Comparison of ENCODE assay signal across 10 cellular contexts in genomic region chr11:40241524-40242037, GRCh38.
A peak's percentile ranks its signal among the peaks of the same experiment; 100 is the strongest.
DNase-seq lines count a peak whose midpoint lies in the region; ATAC-seq and FAIRE-seq lines count a peak whose summit lies in the region.
"Had no signal": no experiment of that assay in that cellular context is flagged by ENCODE, and none has a peak within 500 bp of the region (broad histone marks: within the 10 kb centered on the region; RNA-seq: fewer than 3 reads in every experiment).

No MANE protein-coding gene starts in this region.

- ATAC-seq in GM21526 (IDR thresholded peaks at IDR 0.05; ENCODE audit: low FRiP score, unreplicated experiment): peak; percentile 96
- peak; percentile 97 for ATAC-seq in HG03342 (IDR thresholded peaks at IDR 0.05; ENCODE audit: unreplicated experiment)
- ATAC-seq: effector memory CD8-positive, alpha-beta T cell had no signal

- DNase-seq in GM18507 (ENCODE audit: extremely low spot score, insufficient read length, low read depth): no peak
- peak; percentile 81 for DNase-seq in islet precursor cell
- DNase-seq in GM19238 (ENCODE audit: insufficient read length, low spot score): no peak
- no peak for DNase-seq in NCI-H146 (lab: John Stamatoyannopoulos, UW)
- no peak for DNase-seq in RKO (ENCODE audit: low spot score)
- no peak for DNase-seq in NCI-H146 treated with DMSO at 0.1 percent for 48 hours (lab: John Stamatoyannopoulos, UW; ENCODE audit: unreplicated experiment)
- DNase-seq: activated T-cell treated with anti-CD3 and anti-CD28 coated beads, Interleukin-2, amount 50 U/mL, for 1 hour; effector memory CD8-positive, alpha-beta T cell had no signal

- FAIRE-seq in GM18507 (lab: Jason Lieb, UNC): peak; percentile 67
